ENCODE assay signal across 12 cellular contexts in genomic region chr5:154758977-154759376, GRCh38. TPM values are rescaled to one million over a fixed set of nuclear protein-coding genes. Genes with fewer than 3 reads are reported as not detected.
A peak's percentile ranks its signal among the peaks of the same experiment; 100 is the strongest.
DNase-seq lines count a peak whose midpoint lies in the region; TF ChIP-seq lines count a peak whose summit lies in the region.
"Had no signal": no experiment of that assay in that cellular context is flagged by ENCODE, and none has a peak within 500 bp of the region (broad histone marks: within the 10 kb centered on the region; RNA-seq: fewer than 3 reads in every experiment).

No MANE protein-coding gene starts in this region.

- H3K27ac Mint-ChIP-seq in H9: peak overlapping the region; percentile 64 to 85 (median 68); a peak in 5 of 7 replicates
- peak overlapping the region; percentile 72 for H3K27ac Mint-ChIP-seq in activated naive CD8-positive, alpha-beta T cell treated with anti-CD3 and anti-CD28 coated beads for 36 hours

- H3K23me2 ChIP-seq in H9 (ENCODE audit: insufficient read length, low read depth, low read length, poor library complexity, severe bottlenecking): peaks cover 11% of the 10 kb centered on the region

- H3K14ac ChIP-seq in H9 (ENCODE audit: insufficient read depth, low read length) (no peak overlapping the region), mesenchymal stem cell (ENCODE audit: low read length in 2 of 2) (no peak overlapping the region)

- no CpG with 5 or more reads among the region's 3 CpGs for WGBS in H9 (ENCODE audit: extremely low coverage, insufficient read length, low lambda C conversion rate)
- WGBS in mesenchymal stem cell: 67% methylated on average over 2 of the region's 3 CpGs

- peak overlapping the region; percentile 74 to 91 for H3K4me3 Mint-ChIP-seq in H9
- H3K4me3 Mint-ChIP-seq in activated naive CD8-positive, alpha-beta T cell treated with anti-CD3 and anti-CD28 coated beads for 36 hours: peak overlapping the region; percentile 86

- H2BK12ac ChIP-seq in H9 (ENCODE audit: insufficient read length, low read depth, low read length) (no peak overlapping the region), mesenchymal stem cell (ENCODE audit: low read length in 2 of 2) (no peak overlapping the region)

- H2BK15ac ChIP-seq in H9 (ENCODE audit: low read depth, low read length) (no peak overlapping the region), mesenchymal stem cell (ENCODE audit: low read depth, poor library complexity, severe bottlenecking) (no peak overlapping the region)

- H2BK120ac ChIP-seq in H9 (ENCODE audit: low read depth, low read length, poor library complexity, severe bottlenecking): no peak overlapping the region
- H2BK120ac ChIP-seq in mesenchymal stem cell (ENCODE audit: low read depth, low read length): no peak overlapping the region

- no peak overlapping the region for H2BK5ac ChIP-seq in H9 (ENCODE audit: insufficient read length, low read length)
- H2BK5ac ChIP-seq in mesenchymal stem cell (ENCODE audit: low read depth, low read length, poor library complexity, severe bottlenecking): no peak overlapping the region

- no peak overlapping the region for H4K5ac ChIP-seq in H9 (ENCODE audit: insufficient read length, low read depth, low read length)

- no peaks in the 10 kb centered on the region for H4K20me1 ChIP-seq in H9 (ENCODE audit: control insufficient read depth, insufficient read depth, insufficient read length)

- H3K4me1 ChIP-seq in ACC112 (ENCODE audit: control insufficient read depth, insufficient read depth, low read length, unreplicated experiment) (peaks cover 34% of the 10 kb centered on the region), H9 (ENCODE audit: insufficient read depth, low read length) (peaks cover 10% of the 10 kb centered on the region), mesenchymal stem cell (ENCODE audit: control insufficient read depth, insufficient read depth, low read depth, low read length) (peaks cover 8% of the 10 kb centered on the region)

- peaks cover 0 to 8% (median 4%) of the 10 kb centered on the region in 3 experiments; a peak in 3 of 7 replicates for H3K36me3 Mint-ChIP-seq in H9 (ENCODE audit: insufficient read depth in 1 of 3, low read depth in 3 of 3)
- peaks cover 28% of the 10 kb centered on the region for H3K36me3 Mint-ChIP-seq in activated naive CD8-positive, alpha-beta T cell treated with anti-CD3 and anti-CD28 coated beads for 36 hours

- H4K8ac ChIP-seq in H9 (replicated peaks; ENCODE audit: insufficient read length, low read depth, low read length) (no peak overlapping the region), mesenchymal stem cell (ENCODE audit: low read length) (no peak overlapping the region)

- H3K4me1 Mint-ChIP-seq in H9: peaks cover 51% of the 10 kb centered on the region in 2 experiments
- H3K4me1 Mint-ChIP-seq in activated naive CD8-positive, alpha-beta T cell treated with anti-CD3 and anti-CD28 coated beads for 36 hours: peaks cover 66% of the 10 kb centered on the region

- no peak overlapping the region for H3K4ac ChIP-seq in H9 (ENCODE audit: low read depth, low read length)
- no peak overlapping the region for H3K4ac ChIP-seq in mesenchymal stem cell (ENCODE audit: low read depth in 1 of 2, low read length in 2 of 2)

- H4K91ac ChIP-seq in H9 (ENCODE audit: insufficient read length, low read depth, low read length) (no peak overlapping the region), mesenchymal stem cell (ENCODE audit: low read length) (no peak overlapping the region)

- H2AFZ ChIP-seq in ACC112 (ENCODE audit: low read length, unreplicated experiment) (no peak overlapping the region), H9 (ENCODE audit: low read length) (no peak overlapping the region), mesenchymal stem cell (ENCODE audit: low read depth, low read length) (no peak overlapping the region)

- peaks cover 89% of the 10 kb centered on the region for H3K79me2 ChIP-seq in ACC112 (ENCODE audit: control insufficient read depth, insufficient read depth, low read length, unreplicated experiment)
- peaks cover 79% of the 10 kb centered on the region for H3K79me2 ChIP-seq in H9 (ENCODE audit: insufficient read depth, low read length)

- H3K36me3 ChIP-seq in ACC112 (ENCODE audit: insufficient read depth, low read length) (no peaks in the 10 kb centered on the region), mesenchymal stem cell (ENCODE audit: control insufficient read depth in 1 of 2, insufficient read depth in 2 of 2, low read depth in 1 of 2, low read length in 2 of 2) (peaks cover 0 to 5% of the 10 kb centered on the region in 2 experiments)

- H2AK5ac ChIP-seq in H9 (ENCODE audit: insufficient read length, low read length) (no peak overlapping the region), mesenchymal stem cell (ENCODE audit: low read length, severe bottlenecking) (no peak overlapping the region)

- no peak overlapping the region for H3K18ac ChIP-seq in H9 (ENCODE audit: insufficient read length, low read depth, low read length)
- H3K18ac ChIP-seq in mesenchymal stem cell (ENCODE audit: low read depth in 1 of 2, low read length in 2 of 2): no peak overlapping the region

- H2BK20ac ChIP-seq in H9 (ENCODE audit: low read depth, low read length, poor library complexity, severe bottlenecking): no peak overlapping the region

- H3K27me3 Mint-ChIP-seq in H9 (ENCODE audit: low read depth): peaks cover 2% of the 10 kb centered on the region; the same call in 1 of the 2 replicates
- H3K27me3 Mint-ChIP-seq in activated naive CD8-positive, alpha-beta T cell treated with anti-CD3 and anti-CD28 coated beads for 36 hours: no peaks in the 10 kb centered on the region

- no peaks in the 10 kb centered on the region for H3K27me3 ChIP-seq in ACC112 (ENCODE audit: insufficient read depth, low read length)
- no peaks in the 10 kb centered on the region for H3K27me3 ChIP-seq in H9 (ENCODE audit: insufficient read depth, low read length)
- no peaks in the 10 kb centered on the region for H3K27me3 ChIP-seq in mesenchymal stem cell (ENCODE audit: control insufficient read depth in 1 of 2, insufficient read depth in 1 of 2, low read length in 2 of 2)

- H3K79me1 ChIP-seq in H9 (ENCODE audit: insufficient read depth, low read depth, low read length, poor library complexity, severe bottlenecking) (no peaks in the 10 kb centered on the region), mesenchymal stem cell (replicated peaks; ENCODE audit: low read length, poor library complexity, severe bottlenecking) (no peaks in the 10 kb centered on the region)

- DNase-seq in H9 (no peak), mesenchymal stem cell (no peak), globus pallidus (ENCODE audit: low spot score) (no peak), HUDEP-2 (lab: John Stamatoyannopoulos, UW; ENCODE audit: unreplicated experiment in 76 of 76) (no peak), RKO (ENCODE audit: low spot score) (no peak), NCI-H2029 treated with DMSO at 0.1 percent for 48 hours (lab: John Stamatoyannopoulos, UW) (no peak)
- DNase-seq in activated naive CD8-positive, alpha-beta T cell treated with anti-CD3 and anti-CD28 coated beads for 36 hours: no peak
- DNase-seq: DMS 273 treated with DMSO at 0.1 percent for 48 hours; mucosa of descending colon; SHP77; stimulated activated CD4-positive, alpha-beta T cell treated with anti-CD3 and anti-CD28 coated beads, Interleukin-4, amount 100 ng/mL, for 24 hours had no signal

- H3K4me2 ChIP-seq in H9 (ENCODE audit: insufficient read depth, insufficient read length, low read length) (peak overlapping the region; percentile 95), mesenchymal stem cell (ENCODE audit: low read length, poor library complexity, severe bottlenecking) (no peak overlapping the region)

- TF ChIP-seq CTCF in H9 (conservative IDR thresholded peaks at IDR 0.05): no peak

- no peaks in the 10 kb centered on the region for H3K9me3 ChIP-seq in H9 (ENCODE audit: control insufficient read depth, low read depth, low read length)
- H3K9me3 ChIP-seq in mesenchymal stem cell (ENCODE audit: control insufficient read depth, low read length): no peaks in the 10 kb centered on the region
- H3K9me3 ChIP-seq: mucosa of descending colon had no signal

- no peak overlapping the region for H3K56ac ChIP-seq in H9 (ENCODE audit: insufficient read length, low read depth, low read length)

- H3K9ac ChIP-seq in H9 (ENCODE audit: extremely low read depth, insufficient read length, low read length) (peak overlapping the region; percentile 15), mesenchymal stem cell (ENCODE audit: low read length) (peak overlapping the region; percentile 76)

- H3K9me3 Mint-ChIP-seq in H9: peaks cover 0 to 3% of the 10 kb centered on the region in 2 experiments; a peak in 2 of 5 replicates
- H3K9me3 Mint-ChIP-seq in activated naive CD8-positive, alpha-beta T cell treated with anti-CD3 and anti-CD28 coated beads for 36 hours: no peaks in the 10 kb centered on the region

- no peak overlapping the region for H3K23ac ChIP-seq in H9 (ENCODE audit: insufficient read length, low read depth, low read length)
- H3K23ac ChIP-seq in mesenchymal stem cell (ENCODE audit: low read length in 2 of 2): no peak overlapping the region

- H3K27ac ChIP-seq in ACC112 (ENCODE audit: low read depth, low read length) (no peak overlapping the region), H9 (ENCODE audit: insufficient read length, low read depth, low read length) (no peak overlapping the region), mesenchymal stem cell (ENCODE audit: low read length, poor library complexity, severe bottlenecking) (no peak overlapping the region)

- H3K4me3 ChIP-seq in ACC112 (ENCODE audit: low read depth, low read length) (peak overlapping the region; percentile 71), mesenchymal stem cell (ENCODE audit: insufficient read depth in 1 of 2, low read depth in 1 of 2, low read length in 2 of 2) (peak overlapping the region in 1 of 2 experiments; percentile 74)
- H3K4me3 ChIP-seq: mucosa of descending colon had no signal

- H3T11ph ChIP-seq in H9 (ENCODE audit: low read length): no peak overlapping the region

RNA-seq across cellular contexts. Expression of gene LARP1, which starts 3.8 kb away (rescaled TPM):
- 370 and 405 TPM in 2 replicates for total RNA-seq in H9 (2021)
- total RNA-seq in activated naive CD8-positive, alpha-beta T cell treated with anti-CD3 and anti-CD28 coated beads for 36 hours: 100 to 1,000 TPM; 285 to 292 TPM
- polyA plus RNA-seq in mesenchymal stem cell (2013, experiment 1 of 2): 133 TPM
- 124 TPM for polyA plus RNA-seq in mesenchymal stem cell (2013, experiment 2 of 2)
